ENCODE assay signal across 17 cellular contexts in the genomic region with DNA sequence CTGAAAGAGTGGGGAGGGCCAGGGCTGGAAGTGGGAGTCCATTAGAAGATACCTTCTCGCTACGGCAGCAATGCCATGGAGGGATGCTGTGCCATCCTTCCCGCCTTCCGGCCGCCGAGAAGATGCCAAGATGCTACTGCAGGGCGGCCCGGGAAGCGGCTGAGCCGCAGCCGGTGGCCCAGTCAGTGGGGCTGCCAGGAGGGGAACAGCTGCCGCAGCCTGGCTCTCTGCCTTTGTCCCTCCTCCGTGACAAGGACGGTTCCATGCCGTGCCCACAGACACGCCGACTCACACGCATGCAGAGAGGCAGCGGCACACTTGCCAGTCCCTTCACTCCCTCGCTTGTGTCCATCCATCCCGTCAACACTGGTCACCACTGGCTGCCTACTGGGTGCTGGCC. TPM values are rescaled to one million over a fixed set of nuclear protein-coding genes. Genes with fewer than 3 reads are reported as not detected.
DNase-seq lines count a peak whose midpoint lies in the region; ATAC-seq and TF ChIP-seq lines count a peak whose summit lies in the region.
"Had no signal": no experiment of that assay in that cellular context is flagged by ENCODE, and none has a peak within 500 bp of the region (broad histone marks: within the 10 kb centered on the region; RNA-seq: fewer than 3 reads in every experiment).

No MANE protein-coding gene starts in this region.

- peak; percentile 47 for DNase-seq in CD14-positive monocyte (ENCODE audit: low spot score)
- peak; percentile 21 for DNase-seq in NCI-H446 treated with DMSO at 0.1 percent for 48 hours (lab: John Stamatoyannopoulos, UW)
- DNase-seq in cerebellum (ENCODE audit: low spot score) = peak; percentile 28
- peak; percentile 73 for DNase-seq in occipital lobe (lab: John Stamatoyannopoulos, UW)
- no peak for DNase-seq in activated CD4-positive, alpha-beta T cell treated with anti-CD3 and anti-CD28 coated beads for 36 hours
- no peak for DNase-seq in medulla oblongata (ENCODE audit: extremely low spot score)
- DNase-seq: CD4-positive, alpha-beta T cell; DMS79 treated with DMSO at 0.1 percent for 48 hours; MV-4-11; NCI-H1436 treated with DMSO at 0.1 percent for 48 hours; NCI-H2081 treated with DMSO at 0.1 percent for 48 hours; NCI-H510A treated with DMSO at 0.1 percent for 48 hours had no signal

- no peak for TF ChIP-seq CTCF in CD14-positive monocyte (IDR thresholded peaks at IDR 0.05)

- H3K27me3 Mint-ChIP-seq in CD14-positive monocyte (ENCODE audit: low read depth in 3 of 3) = peaks cover 0 to 3% (median 3%) of the 10 kb centered on the region in 3 donors
- no peaks in the 10 kb centered on the region for H3K27me3 Mint-ChIP-seq in activated CD4-positive, alpha-beta T cell treated with anti-CD3 and anti-CD28 coated beads for 36 hours
- H3K27me3 Mint-ChIP-seq: CD4-positive, alpha-beta T cell had no signal

- POLR2A ChIA-PET in activated CD4-positive, alpha-beta T cell treated with anti-CD3 and anti-CD28 coated beads for 36 hours (lab: Charles Lee) = no interaction called here

- ATAC-seq in activated CD4-positive, alpha-beta T cell treated with anti-CD3 and anti-CD28 coated beads for 36 hours = no peak
- ATAC-seq in GM21529 (IDR thresholded peaks at IDR 0.05; ENCODE audit: unreplicated experiment) (no peak), HG02588 (IDR thresholded peaks at IDR 0.05; ENCODE audit: unreplicated experiment) (no peak)
- ATAC-seq: GM23338, Panc1 had no signal

- H3K4me1 Mint-ChIP-seq in CD14-positive monocyte = peaks cover 5% of the 10 kb centered on the region
- peaks cover 5% of the 10 kb centered on the region for H3K4me1 Mint-ChIP-seq in activated CD4-positive, alpha-beta T cell treated with anti-CD3 and anti-CD28 coated beads for 36 hours
- H3K4me1 Mint-ChIP-seq: GM23338 had no signal

- H3K27ac Mint-ChIP-seq in CD14-positive monocyte = peak overlapping the region in 2 of 7 donors; percentile 72 to 75
- H3K27ac Mint-ChIP-seq in activated CD4-positive, alpha-beta T cell treated with anti-CD3 and anti-CD28 coated beads for 36 hours = no peak overlapping the region
- H3K27ac Mint-ChIP-seq: CD4-positive, alpha-beta T cell had no signal

- intact Hi-C loops in CD14-positive monocyte (cut with micrococcal nuclease) = loop anchor here (5.0 to 10.0 kb wide), 2 partner anchors 49 to 136 kb away; partner anchors contain the start of gene P2RX1 (in 1 of the 2)
- intact Hi-C loops in activated CD4-positive, alpha-beta T cell treated with anti-CD3 and anti-CD28 coated beads for 36 hours (cut with DNase I, micrococcal nuclease) = no loop called here

- H3K9me3 Mint-ChIP-seq in CD14-positive monocyte = no peaks in the 10 kb centered on the region
- no peaks in the 10 kb centered on the region for H3K9me3 Mint-ChIP-seq in activated CD4-positive, alpha-beta T cell treated with anti-CD3 and anti-CD28 coated beads for 36 hours (ENCODE audit: low read depth)
- H3K9me3 Mint-ChIP-seq: CD4-positive, alpha-beta T cell; GM23338 had no signal

- CTCF ChIA-PET in activated CD4-positive, alpha-beta T cell treated with anti-CD3 and anti-CD28 coated beads for 36 hours (lab: Charles Lee) = no interaction called here

- no peak overlapping the region for H3K4me3 Mint-ChIP-seq in CD14-positive monocyte
- no peak overlapping the region for H3K4me3 Mint-ChIP-seq in activated CD4-positive, alpha-beta T cell treated with anti-CD3 and anti-CD28 coated beads for 36 hours
- H3K4me3 Mint-ChIP-seq: CD4-positive, alpha-beta T cell; GM23338 had no signal

- peaks cover 2 to 16% of the 10 kb centered on the region in 2 donors for H3K36me3 Mint-ChIP-seq in CD14-positive monocyte
- peaks cover 2% of the 10 kb centered on the region for H3K36me3 Mint-ChIP-seq in activated CD4-positive, alpha-beta T cell treated with anti-CD3 and anti-CD28 coated beads for 36 hours (ENCODE audit: low read depth)

RNA-seq across cellular contexts. Expression of gene NCBP3, which starts 20.2 kb away (rescaled TPM):
- 1 to 10 TPM; 4.9 to 8.5 TPM for polyA plus RNA-seq in CD14-positive monocyte
- total RNA-seq in cerebellum = 49.2 TPM
- 24.5 TPM for total RNA-seq in occipital lobe
- 10 to 100 TPM; 35.9 to 44.6 TPM for total RNA-seq in activated CD4-positive, alpha-beta T cell treated with anti-CD3 and anti-CD28 coated beads for 36 hours

RNA-seq across cellular contexts. Expression of gene CAMKK1, which starts 26.6 kb away (rescaled TPM):
- polyA plus RNA-seq in CD14-positive monocyte = 1 to 10 TPM in 1 of 2 donors, under 1 TPM in 1; 0.74 to 1.5 TPM
- 11.8 TPM for total RNA-seq in cerebellum
- total RNA-seq in occipital lobe = 8.9 TPM
- 1 to 10 TPM; 4.5 to 5.4 TPM for total RNA-seq in activated CD4-positive, alpha-beta T cell treated with anti-CD3 and anti-CD28 coated beads for 36 hours

RNA-seq across cellular contexts. Expression of gene P2RX1, which starts 50.0 kb away (rescaled TPM):
- polyA plus RNA-seq in CD14-positive monocyte = 10 to 100 TPM; 22.9 to 33.8 TPM
- 0.27 TPM for total RNA-seq in cerebellum
- total RNA-seq in occipital lobe = not detected
- under 1 TPM; 0.72 to 0.89 TPM for total RNA-seq in activated CD4-positive, alpha-beta T cell treated with anti-CD3 and anti-CD28 coated beads for 36 hours
- total RNA-seq: SK-MEL-5 had no signal

Comparison
In these comparisons a context has a peak if more than half of its experiments do, and no peak if none do; other contexts are left out.
1. DNase-seq: peak in CD14-positive monocyte (single experiment), NCI-H446 treated with DMSO at 0.1 percent for 48 hours (single experiment), cerebellum (single experiment) and occipital lobe (single experiment); none in activated CD4-positive, alpha-beta T cell treated with anti-CD3 and anti-CD28 coated beads for 36 hours (single experiment) and medulla oblongata (single experiment).
2. intact Hi-C loops: an anchor here in CD14-positive monocyte (5.0 to 10.0 kb wide); none called in activated CD4-positive, alpha-beta T cell treated with anti-CD3 and anti-CD28 coated beads for 36 hours.